Comparison of ENCODE assay signal across 8 cellular contexts in genomic region chr19:17074628-17075034, GRCh38. TPM values are rescaled to one million over a fixed set of nuclear protein-coding genes. Genes with fewer than 3 reads are reported as not detected.
A peak's percentile ranks its signal among the peaks of the same experiment; 100 is the strongest.
DNase-seq lines count a peak whose midpoint lies in the region; ATAC-seq and TF ChIP-seq lines count a peak whose summit lies in the region.

No MANE protein-coding gene starts in this region.

- no peaks in the 10 kb centered on the region for H3K9me3 ChIP-seq in mesenchymal stem cell (ENCODE audit: control insufficient read depth, low read length)

- no peak for TF ChIP-seq CTCF in CD14-positive monocyte (IDR thresholded peaks at IDR 0.05)
- TF ChIP-seq CTCF in astrocyte of the cerebellum (IDR thresholded peaks at IDR 0.05; ENCODE audit: low read depth, low read length, missing control alignments), result no peak

- H3K36me3 Mint-ChIP-seq in CD14-positive monocyte, result peaks cover 47 to 49% of the 10 kb centered on the region in 2 donors

- H2BK15ac ChIP-seq in mesenchymal stem cell (ENCODE audit: low read depth, poor library complexity, severe bottlenecking), result no peak overlapping the region

- peaks cover 12 to 13% of the 10 kb centered on the region in 2 experiments for H3K36me3 ChIP-seq in mesenchymal stem cell (ENCODE audit: control insufficient read depth in 1 of 2, insufficient read depth in 2 of 2, low read depth in 1 of 2, low read length in 2 of 2)

- peak overlapping the region in 1 of 2 experiments; percentile 88 for H3K18ac ChIP-seq in mesenchymal stem cell (ENCODE audit: low read depth in 1 of 2, low read length in 2 of 2)

- in situ Hi-C loops in astrocyte of the cerebellum (cut with HindIII; ENCODE audit: low sequenced_read_pairs), result no loop called here

- no peaks in the 10 kb centered on the region for H3K9me3 Mint-ChIP-seq in CD14-positive monocyte

- H3K27me3 Mint-ChIP-seq in CD14-positive monocyte (ENCODE audit: low read depth in 3 of 3), result peaks cover 0 to 6% (median 0%) of the 10 kb centered on the region in 3 donors

- H3K79me1 ChIP-seq in mesenchymal stem cell (replicated peaks; ENCODE audit: low read length, poor library complexity, severe bottlenecking), result peaks cover 28% of the 10 kb centered on the region

- H3K4me1 Mint-ChIP-seq in CD14-positive monocyte, result peaks cover 52% of the 10 kb centered on the region

- peak overlapping the region; percentile 92 for H4K8ac ChIP-seq in mesenchymal stem cell (ENCODE audit: low read length)

- H2BK5ac ChIP-seq in mesenchymal stem cell (ENCODE audit: low read depth, low read length, poor library complexity, severe bottlenecking), result no peak overlapping the region

- H3K4me3 ChIP-seq in astrocyte of the cerebellum (ENCODE audit: low read depth, low read length) (peak overlapping the region; percentile 72), mesenchymal stem cell (ENCODE audit: insufficient read depth in 1 of 2, low read depth in 1 of 2, low read length in 2 of 2) (peak overlapping the region; percentile 84 to 98)

- peak overlapping the region; percentile 11 for H2BK120ac ChIP-seq in mesenchymal stem cell (ENCODE audit: low read depth, low read length)

- peak overlapping the region; percentile 97 to 100 (median 97) for H3K27ac Mint-ChIP-seq in CD14-positive monocyte

- peak overlapping the region; percentile 62 for H2AFZ ChIP-seq in mesenchymal stem cell (ENCODE audit: low read depth, low read length)

- H4K91ac ChIP-seq in mesenchymal stem cell (ENCODE audit: low read length), result no peak overlapping the region

- H3K27ac ChIP-seq in mesenchymal stem cell (ENCODE audit: low read length, poor library complexity, severe bottlenecking), result peak overlapping the region; percentile 8

- H2BK12ac ChIP-seq in mesenchymal stem cell (ENCODE audit: low read length in 2 of 2), result no peak overlapping the region

- no peak overlapping the region for H3K23ac ChIP-seq in mesenchymal stem cell (ENCODE audit: low read length in 2 of 2)

- 5% methylated on average over 11 of the region's 11 CpGs for WGBS in mesenchymal stem cell

- peak overlapping the region; percentile 98 to 100 for H3K4me3 Mint-ChIP-seq in CD14-positive monocyte

- H3K4me1 ChIP-seq in mesenchymal stem cell (ENCODE audit: control insufficient read depth, insufficient read depth, low read depth, low read length), result peaks cover 24% of the 10 kb centered on the region

- H3K14ac ChIP-seq in mesenchymal stem cell (ENCODE audit: low read length in 2 of 2), result peak overlapping the region in 1 of 2 experiments; percentile 45

- peak; percentile 11 for ATAC-seq in HG02943 (IDR thresholded peaks at IDR 0.05; ENCODE audit: low read depth, unreplicated experiment)
- ATAC-seq in HG03439 (IDR thresholded peaks at IDR 0.05; ENCODE audit: unreplicated experiment), result no peak
- no peak for ATAC-seq in HG02884 (IDR thresholded peaks at IDR 0.05; ENCODE audit: unreplicated experiment)

- H3K4me2 ChIP-seq in mesenchymal stem cell (ENCODE audit: low read length, poor library complexity, severe bottlenecking), result peak overlapping the region; percentile 32

- H3K4ac ChIP-seq in mesenchymal stem cell (ENCODE audit: low read depth in 1 of 2, low read length in 2 of 2), result peak overlapping the region in 1 of 2 experiments; percentile 6

- no peak for DNase-seq in CD14-positive monocyte (ENCODE audit: low spot score)
- no peak for DNase-seq in astrocyte of the cerebellum (ENCODE audit: low read depth)
- no peak for DNase-seq in mesenchymal stem cell
- no peak for DNase-seq in UCSD-AML1 (lab: John Stamatoyannopoulos, UW; ENCODE audit: unreplicated experiment)
- no peak for DNase-seq in 8988T

- H3K9ac ChIP-seq in mesenchymal stem cell (ENCODE audit: low read length), result peak overlapping the region; percentile 97

- no peak overlapping the region for H2AK5ac ChIP-seq in mesenchymal stem cell (ENCODE audit: low read length, severe bottlenecking)

- intact Hi-C loops in CD14-positive monocyte (cut with micrococcal nuclease), result loop anchor here (5.0 kb wide), 4 partner anchors 38 to 153 kb away; partner anchors contain the start of gene OCEL1 (in 1 of the 2)

- H3K27me3 ChIP-seq in mesenchymal stem cell (ENCODE audit: control insufficient read depth in 1 of 2, insufficient read depth in 1 of 2, low read length in 2 of 2), result no peaks in the 10 kb centered on the region

RNA-seq across cellular contexts. Expression of gene HAUS8, which starts 0.6 kb away (rescaled TPM):
- polyA plus RNA-seq in CD14-positive monocyte, result 1 to 10 TPM; 2.5 to 4.4 TPM
- 5.1 TPM for polyA plus RNA-seq in mesenchymal stem cell (2013, experiment 1 of 2)
- polyA plus RNA-seq in mesenchymal stem cell (2013, experiment 2 of 2), result 6.6 TPM

RNA-seq across cellular contexts. Expression of gene MYO9B, which starts 0.9 kb away (rescaled TPM):
- 1 to 10 TPM; 5.9 to 7.5 TPM for polyA plus RNA-seq in CD14-positive monocyte
- polyA plus RNA-seq in mesenchymal stem cell (2013, experiment 1 of 2), result 49.4 TPM
- 51.6 TPM for polyA plus RNA-seq in mesenchymal stem cell (2013, experiment 2 of 2)

RNA-seq across cellular contexts. Expression of gene CPAMD8, which starts 48.0 kb away (rescaled TPM):
- polyA plus RNA-seq in CD14-positive monocyte, result 1 to 10 TPM; 5.1 to 5.4 TPM
- polyA plus RNA-seq in mesenchymal stem cell (2013, experiment 1 of 2), result 3.7 TPM
- 3.3 TPM for polyA plus RNA-seq in mesenchymal stem cell (2013, experiment 2 of 2)
